Comparison of ENCODE assay signal across 20 cellular contexts in genomic region chr22:34067031-34067430, GRCh38.
A peak's percentile ranks its signal among the peaks of the same experiment; 100 is the strongest.
DNase-seq lines count a peak whose midpoint lies in the region; TF ChIP-seq lines count a peak whose summit lies in the region.
"Had no signal": no experiment of that assay in that cellular context is flagged by ENCODE, and none has a peak within 500 bp of the region (broad histone marks: within the 10 kb centered on the region; RNA-seq: fewer than 3 reads in every experiment).

No MANE protein-coding gene starts in this region.

- intact Hi-C loops in posterior cingulate gyrus (cut with DNase I), result no loop called here

- POLR2A ChIA-PET in RWPE1 (lab: Yijun Ruan, JAX; ENCODE audit: low non-redundant PET), result no interaction called here

- H3K27ac ChIP-seq in RWPE1, result no peak overlapping the region
- H3K27ac ChIP-seq: A549, GM23248 had no signal

- CTCF ChIA-PET in RWPE1 (lab: Yijun Ruan, JAX), result no interaction called here

- no peak for TF ChIP-seq CTCF in GM13977 (IDR thresholded peaks at IDR 0.05; ENCODE audit: extremely low read depth, insufficient read depth, missing control alignments)
- TF ChIP-seq CTCF in RWPE1 (conservative IDR thresholded peaks at IDR 0.05; ENCODE audit: low read depth), result no peak

- in situ Hi-C loops in GM13977 (cut with MboI; ENCODE audit: low pct_unique_long_range_greater_than_20kb, low sequenced_read_pairs, unreplicated experiment), result no loop called here

- peak; percentile 60 for DNase-seq in Ammon's horn (ENCODE audit: low spot score)
- DNase-seq in anterior cingulate cortex (lab: John Stamatoyannopoulos, UW), result peak in 40 of 58 donors; percentile 2 to 81 (median 34)
- DNase-seq in middle frontal gyrus (ENCODE audit: extremely low spot score, low spot score), result peak; percentile 39
- peak in 8 of 10 donors; percentile 44 to 95 (median 74) for DNase-seq in posterior cingulate gyrus
- DNase-seq in GM13977 (ENCODE audit: low spot score), result no peak
- no peak for DNase-seq in RWPE1 (ENCODE audit: low spot score)
- DNase-seq in activated effector memory CD4-positive, alpha-beta T cell treated with anti-CD3 and anti-CD28 coated beads, Interleukin-2, amount 50 U/mL, for 16 hours, result no peak
- no peak for DNase-seq in DMS79 (lab: John Stamatoyannopoulos, UW)
- DNase-seq: 8988T; ACHN; AML-193; C1 segment of cervical spinal cord; Calu3; CD4-positive, alpha-beta memory T cell; COR-L47; DMS53; DND-41; GM23248; H9 had no signal

Comparison
In these comparisons a context has a peak if more than half of its experiments do, and no peak if none do; other contexts are left out.
1. DNase-seq: peak in Ammon's horn (single experiment), anterior cingulate cortex (40 of 58), middle frontal gyrus (single experiment) and posterior cingulate gyrus (8 of 10); none in GM13977 (single experiment), RWPE1 (single experiment), activated effector memory CD4-positive, alpha-beta T cell treated with anti-CD3 and anti-CD28 coated beads, Interleukin-2, amount 50 U/mL, for 16 hours (single experiment) and DMS79 (single experiment).